In genomic region chr11:7967826-7968225, GRCh38 we compare ENCODE assay signal across 35 cellular contexts. TPM values are rescaled to one million over a fixed set of nuclear protein-coding genes. Genes with fewer than 3 reads are reported as not detected.
DNase-seq lines count a peak whose midpoint lies in the region; ATAC-seq, FAIRE-seq and TF ChIP-seq lines count a peak whose summit lies in the region.
"Had no signal": no experiment of that assay in that cellular context is flagged by ENCODE, and none has a peak within 500 bp of the region (broad histone marks: within the 10 kb centered on the region; RNA-seq: fewer than 3 reads in every experiment).

No MANE protein-coding gene starts in this region.

- no peak for FAIRE-seq in bronchial epithelial cell (lab: Jason Lieb, UNC)
- FAIRE-seq: H1, kidney had no signal

- peak; percentile 51 for DNase-seq in GM04503 (ENCODE audit: low read depth)
- DNase-seq in bronchial epithelial cell (ENCODE audit: low read depth) = peak; percentile 21
- peak; percentile 20 for DNase-seq in fibroblast of villous mesenchyme (ENCODE audit: low read depth)
- no peak for DNase-seq in pons (ENCODE audit: low spot score)
- no peak for DNase-seq in NCI-H2227 (lab: John Stamatoyannopoulos, UW; ENCODE audit: unreplicated experiment)
- DNase-seq: activated CD4-positive, alpha-beta T cell treated with anti-CD3 and anti-CD28 coated beads for 36 hours; activated CD8-positive, alpha-beta T cell treated with anti-CD3 and anti-CD28 coated beads for 36 hours; activated naive CD4-positive, alpha-beta T cell treated with anti-CD3 and anti-CD28 coated beads, Interleukin-2, amount 10 ng/mL, durations not matched to agents 7 days and 5 days; AML-193; amniotic stem cell; brain microvascular endothelial cell; CD4-positive, CD25-positive, alpha-beta regulatory T cell; DND-41; foreskin melanocyte; heart left ventricle; kidney; left ventricle myocardium superior; NCI-H146; NCI-H446 treated with DMSO at 0.1 percent for 48 hours; NCI-H82; right lobe of liver; SJCRH30; stimulated activated CD4-positive, alpha-beta T cell treated with anti-CD3 and anti-CD28 coated beads, Interleukin-4, amount 100 ng/mL, for 1 hour; SW 1271; T-helper 9 cell; thyroid gland had no signal

- H3K36me3 ChIP-seq in bronchial epithelial cell (ENCODE audit: control insufficient read depth, insufficient read depth, low read length) (no peaks in the 10 kb centered on the region), skeletal muscle satellite cell (ENCODE audit: insufficient read depth, low read length) (no peaks in the 10 kb centered on the region)
- H3K36me3 ChIP-seq: brain microvascular endothelial cell, heart left ventricle, right lobe of liver, SJCRH30, thyroid gland, vagina had no signal

- H3K27me3 ChIP-seq in bronchial epithelial cell (ENCODE audit: control insufficient read depth, insufficient read depth, low read length) (no peaks in the 10 kb centered on the region), skeletal muscle satellite cell (ENCODE audit: control insufficient read depth, insufficient read depth, low read length) (no peaks in the 10 kb centered on the region)
- H3K27me3 ChIP-seq: brain microvascular endothelial cell, right lobe of liver, SJCRH30, thyroid gland, vagina had no signal

- ATAC-seq in HG03378 (IDR thresholded peaks at IDR 0.05; ENCODE audit: unreplicated experiment) = no peak
- ATAC-seq: activated CD4-positive, alpha-beta T cell treated with anti-CD3 and anti-CD28 coated beads for 36 hours; activated CD8-positive, alpha-beta T cell treated with anti-CD3 and anti-CD28 coated beads for 36 hours; activated T-helper 17 cell treated with anti-CD3 and anti-CD28 coated beads, Interleukin-2, amount 50 U/mL, for 72 hours; heart left ventricle; left ventricle myocardium superior; right lobe of liver had no signal

- H3K9ac ChIP-seq in skeletal muscle satellite cell (ENCODE audit: low read depth, low read length) = peak overlapping the region; percentile 5

- H3K4me1 ChIP-seq in skeletal muscle satellite cell (ENCODE audit: control insufficient read depth, insufficient read depth, low read length) = peaks cover 63% of the 10 kb centered on the region
- H3K4me1 ChIP-seq: heart left ventricle, right lobe of liver, thyroid gland, vagina had no signal

- TF ChIP-seq CTCF in bronchial epithelial cell (IDR thresholded peaks at IDR 0.05; ENCODE audit: insufficient read depth, low read length, severe bottlenecking) (no peak), fibroblast of villous mesenchyme (IDR thresholded peaks at IDR 0.05; ENCODE audit: insufficient read depth, low read depth, low read length) (no peak)

- no peaks in the 10 kb centered on the region for H3K9me3 ChIP-seq in skeletal muscle satellite cell (replicated peaks; ENCODE audit: low read length)
- H3K9me3 ChIP-seq: heart left ventricle, right lobe of liver, SJCRH30, thyroid gland, vagina had no signal

- H3K4me3 ChIP-seq in bronchial epithelial cell (ENCODE audit: low read depth, low read length) = no peak overlapping the region
- H3K4me3 ChIP-seq in fibroblast of villous mesenchyme (ENCODE audit: low read depth, low read length) = no peak overlapping the region
- no peak overlapping the region for H3K4me3 ChIP-seq in skeletal muscle satellite cell (ENCODE audit: low read length)
- H3K4me3 ChIP-seq: heart left ventricle, right lobe of liver, SJCRH30, thyroid gland, vagina had no signal

- no peak overlapping the region for H3K4me2 ChIP-seq in skeletal muscle satellite cell (ENCODE audit: low read length)

RNA-seq across cellular contexts. Expression of gene NLRP10, which starts 2.6 kb away (rescaled TPM):
- total RNA-seq in bronchial epithelial cell = under 0.01 and 3.1 TPM in 2 replicates
- total RNA-seq in fibroblast of villous mesenchyme = 3.9 and 9.1 TPM in 2 replicates
- 1.3 and 1.7 TPM in 2 replicates for total RNA-seq in skeletal muscle satellite cell (2012; rRNA removed)
- total RNA-seq: activated CD4-positive, alpha-beta T cell treated with anti-CD3 and anti-CD28 coated beads for 36 hours; activated CD8-positive, alpha-beta T cell treated with anti-CD3 and anti-CD28 coated beads for 36 hours; activated T-helper 17 cell treated with anti-CD3 and anti-CD28 coated beads, Interleukin-2, amount 50 U/mL, for 72 hours; CD4-positive, CD25-positive, alpha-beta regulatory T cell; heart left ventricle; kidney; left ventricle myocardium superior; mesenteric fat pad; posterior vena cava; right lobe of liver; RPMI7951; SJCRH30; thyroid gland; vagina had no signal

RNA-seq across cellular contexts. Expression of gene EIF3F, which starts 19.3 kb away (rescaled TPM):
- 183 and 222 TPM in 2 replicates for total RNA-seq in bronchial epithelial cell
- total RNA-seq in fibroblast of villous mesenchyme = 182 and 216 TPM in 2 replicates
- total RNA-seq in skeletal muscle satellite cell (2012; rRNA removed) = 321 and 322 TPM in 2 replicates

RNA-seq across cellular contexts. Expression of gene OR10A3, which starts 26.3 kb away (rescaled TPM):
- total RNA-seq in bronchial epithelial cell = not detected in 2 replicates
- under 0.01 TPM in 1 of 2 replicates, not detected in the other for total RNA-seq in fibroblast of villous mesenchyme
- total RNA-seq in skeletal muscle satellite cell (2012; rRNA removed) = under 0.01 TPM in 1 of 2 replicates, not detected in the other
- total RNA-seq: activated CD4-positive, alpha-beta T cell treated with anti-CD3 and anti-CD28 coated beads for 36 hours; activated CD8-positive, alpha-beta T cell treated with anti-CD3 and anti-CD28 coated beads for 36 hours; activated T-helper 17 cell treated with anti-CD3 and anti-CD28 coated beads, Interleukin-2, amount 50 U/mL, for 72 hours; CD4-positive, CD25-positive, alpha-beta regulatory T cell; H1; heart left ventricle; kidney; left ventricle myocardium superior; mesenteric fat pad; posterior vena cava; right lobe of liver; RPMI7951; SJCRH30; thyroid gland; vagina had no signal

RNA-seq across cellular contexts. Expression of gene OR10A6, which starts 36.8 kb away (rescaled TPM):
- total RNA-seq in bronchial epithelial cell (not detected in 2 replicates), fibroblast of villous mesenchyme (under 0.01 TPM in 1 of 2 replicates, not detected in the other)
- total RNA-seq in skeletal muscle satellite cell (2012; rRNA removed) = not detected in 2 replicates
- total RNA-seq: activated CD4-positive, alpha-beta T cell treated with anti-CD3 and anti-CD28 coated beads for 36 hours; activated CD8-positive, alpha-beta T cell treated with anti-CD3 and anti-CD28 coated beads for 36 hours; activated T-helper 17 cell treated with anti-CD3 and anti-CD28 coated beads, Interleukin-2, amount 50 U/mL, for 72 hours; CD4-positive, CD25-positive, alpha-beta regulatory T cell; H1; heart left ventricle; kidney; left ventricle myocardium superior; mesenteric fat pad; myocyte; posterior vena cava; right lobe of liver; RPMI7951; SJCRH30; thyroid gland; vagina had no signal

Comparison
In these comparisons a context has a peak if more than half of its experiments do, and no peak if none do; other contexts are left out.
1. DNase-seq: peak in GM04503 (single experiment), bronchial epithelial cell (single experiment) and fibroblast of villous mesenchyme (single experiment); none in pons (single experiment) and NCI-H2227 (single experiment).